In the genomic region with DNA sequence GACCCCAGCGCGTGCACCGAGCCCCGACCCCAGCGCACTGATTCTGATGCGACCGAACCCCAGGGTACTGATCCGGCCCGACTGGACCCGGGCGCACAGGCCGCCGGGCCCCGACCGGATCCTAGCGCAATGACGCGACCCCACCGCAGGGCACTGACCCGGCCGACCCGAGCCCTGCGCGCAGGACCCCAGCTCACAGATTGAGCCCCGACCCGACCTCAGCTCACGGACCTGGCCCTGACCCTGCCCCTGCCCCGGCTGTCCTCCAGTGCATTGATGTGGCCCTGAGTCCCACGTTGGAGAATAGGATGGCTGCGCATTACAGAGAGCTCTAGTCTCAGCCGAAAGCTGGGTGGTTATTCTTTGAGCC, we compare ENCODE assay signal across 8 cellular contexts. TPM values are rescaled to one million over a fixed set of nuclear protein-coding genes. Genes with fewer than 3 reads are reported as not detected.
DNase-seq lines count a peak whose midpoint lies in the region; ATAC-seq and TF ChIP-seq lines count a peak whose summit lies in the region.

No MANE protein-coding gene starts in this region.

- H3K27ac ChIP-seq in HCT116 (ENCODE audit: low read depth, low read length) (peak overlapping the region; percentile 94), skeletal muscle tissue (ENCODE audit: low read depth, low read length) (no peak overlapping the region)

- no peaks in the 10 kb centered on the region for H3K27me3 Mint-ChIP-seq in Calu3 (ENCODE audit: unreplicated experiment)

- peak overlapping the region; percentile 75 to 99 for H3K4me3 ChIP-seq in HCT116 (replicated peaks in 1 of 2; ENCODE audit: low read depth in 1 of 2, low read length in 2 of 2)
- peak overlapping the region; percentile 96 for H3K4me3 ChIP-seq in fibroblast of pulmonary artery (replicated peaks; ENCODE audit: low read depth, low read length)
- H3K4me3 ChIP-seq in skeletal muscle tissue (ENCODE audit: low read length in 3 of 3), result peak overlapping the region; percentile 67 to 92 (median 91)

- RAD21 ChIA-PET in HCT116 (lab: Charles Lee; ENCODE audit: low non-redundant PET in 1 of 2, low total read pairs in 2 of 2, uncharacterized antibody in 2 of 2, unreplicated experiment in 2 of 2), result no interaction called here

- peaks cover 26% of the 10 kb centered on the region for H3K36me3 Mint-ChIP-seq in Calu3 (ENCODE audit: insufficient read depth, unreplicated experiment)

- H3K4me2 ChIP-seq in HCT116 (ENCODE audit: low read length), result peak overlapping the region; percentile 95

- no peak for TF ChIP-seq RAD21 in HCT116 (IDR thresholded peaks at IDR 0.05; ENCODE audit: low read depth)

- H3K4me1 ChIP-seq in HCT116 (ENCODE audit: control insufficient read depth in 1 of 2, insufficient read depth in 2 of 2, low read length in 2 of 2) (peaks cover 16 to 18% of the 10 kb centered on the region in 2 experiments; a peak in 3 of 4 replicates), skeletal muscle tissue (ENCODE audit: control insufficient read depth in 3 of 3, insufficient read depth in 3 of 3, low read length in 3 of 3) (peaks cover 13 to 23% (median 20%) of the 10 kb centered on the region in 3 donors)

- peak; percentile 5; the same call in 1 of the 2 replicates for ATAC-seq in HCT116

- H2AFZ ChIP-seq in HCT116 (ENCODE audit: low read depth, low read length, poor library complexity, severe bottlenecking), result no peak overlapping the region

- no peaks in the 10 kb centered on the region for H3K9me3 Mint-ChIP-seq in Calu3 (ENCODE audit: low read depth, unreplicated experiment)

- TF ChIP-seq CTCF in Calu3 (IDR thresholded peaks at IDR 0.05; ENCODE audit: unreplicated experiment) (no peak), HCT116 (IDR thresholded peaks at IDR 0.05 in 2 of 3, conservative IDR thresholded peaks at IDR 0.05 in 1 of 3; ENCODE audit: borderline replicate concordance in 1 of 3, insufficient read depth in 1 of 3, low read depth in 2 of 3, low read length in 2 of 3) (no peak), fibroblast of pulmonary artery (IDR thresholded peaks at IDR 0.05; ENCODE audit: low read length, missing control alignments) (no peak)

- H3K4me3 Mint-ChIP-seq in Calu3 (ENCODE audit: low read depth, unreplicated experiment), result peak overlapping the region; percentile 71

- H3K9ac ChIP-seq in HCT116 (ENCODE audit: low read length) (peak overlapping the region; percentile 97), skeletal muscle tissue (ENCODE audit: low read depth in 1 of 3, low read length in 3 of 3) (peak overlapping the region in 1 of 3 donors; percentile 93)

- intact Hi-C loops in Calu3 (cut with micrococcal nuclease; ENCODE audit: unreplicated experiment), result no loop called here
- intact Hi-C loops in HCT116 (cut with micrococcal nuclease), result no loop called here

- no peaks in the 10 kb centered on the region for H3K9me2 ChIP-seq in HCT116 (ENCODE audit: insufficient read depth)

- H3K9me3 ChIP-seq in HCT116 (ENCODE audit: control insufficient read depth in 1 of 2, insufficient read depth in 1 of 2, low read depth in 1 of 2, low read length in 2 of 2), result no peaks in the 10 kb centered on the region
- H3K9me3 ChIP-seq in skeletal muscle tissue (ENCODE audit: control insufficient read depth in 3 of 3, low read length in 3 of 3), result no peaks in the 10 kb centered on the region

- H4K20me1 ChIP-seq in HCT116 (ENCODE audit: insufficient read depth), result no peaks in the 10 kb centered on the region

- no peak for TF ChIP-seq POLR2A in HCT116 (IDR thresholded peaks at IDR 0.05; ENCODE audit: borderline replicate concordance, extremely low read depth, insufficient read depth, insufficient read length)

- peaks cover 28 to 60% of the 10 kb centered on the region in 2 experiments for H3K36me3 ChIP-seq in HCT116 (ENCODE audit: control insufficient read depth in 1 of 2, insufficient read depth in 2 of 2, low read length in 2 of 2)
- peaks cover 24 to 32% (median 27%) of the 10 kb centered on the region in 3 donors for H3K36me3 ChIP-seq in skeletal muscle tissue (ENCODE audit: control insufficient read depth in 3 of 3, insufficient read depth in 3 of 3, low read length in 3 of 3)

- H3K4me1 Mint-ChIP-seq in Calu3 (ENCODE audit: low read depth, unreplicated experiment), result peaks cover 16% of the 10 kb centered on the region

- DNase-seq in Calu3 (no peak), HCT116 (ENCODE audit: low read depth, low spot score) (no peak), RPMI8226 (peak; percentile 29), fibroblast of pulmonary artery (ENCODE audit: low read depth) (no peak), NOMO-1 treated with DMSO at 0.1 percent for 48 hours (lab: John Stamatoyannopoulos, UW; ENCODE audit: unreplicated experiment) (no peak), DMS79 treated with DMSO at 0.1 percent for 48 hours (lab: John Stamatoyannopoulos, UW) (no peak)
- DNase-seq in stimulated activated CD4-positive, alpha-beta T cell treated with anti-CD3 and anti-CD28 coated beads, Interleukin-12 subunit alpha, Interleukin-12 subunit beta, amount 100 ng/mL, for 4 hours, result no peak

- CTCF ChIA-PET in Calu3 (lab: Charles Lee), result no interaction called here
- CTCF ChIA-PET in HCT116 (lab: Charles Lee), result interaction anchor here (1.5 to 1.7 kb wide), 2 partner anchors 30 to 247 kb away, joined by 3 read pairs; no protein-coding TSS in a partner anchor

- BruUV-seq in Calu3 (replicated peaks; lab: Mats Ljungman, UMichigan) (no TSS peak), HCT116 (replicated peaks; lab: Mats Ljungman, UMichigan) (no TSS peak)

- POLR2A ChIA-PET in HCT116 (lab: Charles Lee), result interaction anchor here (1.0 kb wide), 1 partner anchor 622 kb away, joined by 3 read pairs; the partner anchor contains the start of gene PDCD6

- no peaks in the 10 kb centered on the region for H3K27me3 ChIP-seq in HCT116 (ENCODE audit: insufficient read depth, low read length)
- no peaks in the 10 kb centered on the region for H3K27me3 ChIP-seq in skeletal muscle tissue (ENCODE audit: control insufficient read depth in 3 of 3, insufficient read depth in 3 of 3, low read length in 3 of 3)

- H3K27ac Mint-ChIP-seq in Calu3 (ENCODE audit: unreplicated experiment), result no peak overlapping the region

- peaks cover 84% of the 10 kb centered on the region for H3K79me2 ChIP-seq in HCT116 (ENCODE audit: insufficient read depth, low read length)

TF ChIP-seq in HCT116, 20 proteins besides CTCF, POLR2A, EP300 and RAD21:
- no peak for TF ChIP-seq SIN3A (IDR thresholded peaks at IDR 0.05; ENCODE audit: low read depth)
- TF ChIP-seq ZNF274 (IDR thresholded peaks at IDR 0.05; ENCODE audit: low read depth, low read length), result no peak
- TF ChIP-seq EGR1 (IDR thresholded peaks at IDR 0.05; ENCODE audit: low read depth), result no peak
- TF ChIP-seq ZFX (IDR thresholded peaks at IDR 0.05), result no peak
- TF ChIP-seq SP1 (IDR thresholded peaks at IDR 0.05; ENCODE audit: low read depth), result no peak
- no peak for TF ChIP-seq ELF1 (IDR thresholded peaks at IDR 0.05; ENCODE audit: borderline replicate concordance, low read depth)
- TF ChIP-seq EZH2 (IDR thresholded peaks at IDR 0.05), result no peak
- no peak for TF ChIP-seq CBX3 (IDR thresholded peaks at IDR 0.05; ENCODE audit: low read depth)
- TF ChIP-seq, protein P1, sequence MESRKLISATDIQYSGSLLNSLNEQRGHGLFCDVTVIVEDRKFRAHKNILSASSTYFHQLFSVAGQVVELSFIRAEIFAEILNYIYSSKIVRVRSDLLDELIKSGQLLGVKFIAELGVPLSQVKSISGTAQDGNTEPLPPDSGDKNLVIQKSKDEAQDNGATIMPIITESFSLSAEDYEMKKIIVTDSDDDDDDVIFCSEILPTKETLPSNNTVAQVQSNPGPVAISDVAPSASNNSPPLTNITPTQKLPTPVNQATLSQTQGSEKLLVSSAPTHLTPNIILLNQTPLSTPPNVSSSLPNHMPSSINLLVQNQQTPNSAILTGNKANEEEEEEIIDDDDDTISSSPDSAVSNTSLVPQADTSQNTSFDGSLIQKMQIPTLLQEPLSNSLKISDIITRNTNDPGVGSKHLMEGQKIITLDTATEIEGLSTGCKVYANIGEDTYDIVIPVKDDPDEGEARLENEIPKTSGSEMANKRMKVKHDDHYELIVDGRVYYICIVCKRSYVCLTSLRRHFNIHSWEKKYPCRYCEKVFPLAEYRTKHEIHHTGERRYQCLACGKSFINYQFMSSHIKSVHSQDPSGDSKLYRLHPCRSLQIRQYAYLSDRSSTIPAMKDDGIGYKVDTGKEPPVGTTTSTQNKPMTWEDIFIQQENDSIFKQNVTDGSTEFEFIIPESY (IDR thresholded peaks at IDR 0.05; ENCODE audit: extremely low read depth, insufficient replicate concordance, low read length), result no peak
- TF ChIP-seq EZH2phosphoT487 (IDR thresholded peaks at IDR 0.05; ENCODE audit: borderline replicate concordance), result no peak
- no peak for TF ChIP-seq FOSL1 (IDR thresholded peaks at IDR 0.05; ENCODE audit: low read depth)
- TF ChIP-seq, protein P2, sequence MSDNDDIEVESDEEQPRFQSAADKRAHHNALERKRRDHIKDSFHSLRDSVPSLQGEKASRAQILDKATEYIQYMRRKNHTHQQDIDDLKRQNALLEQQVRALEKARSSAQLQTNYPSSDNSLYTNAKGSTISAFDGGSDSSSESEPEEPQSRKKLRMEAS (IDR thresholded peaks at IDR 0.05), result no peak
- no peak for TF ChIP-seq CEBPB (IDR thresholded peaks at IDR 0.05; ENCODE audit: low read depth)
- no peak for TF ChIP-seq JUND (IDR thresholded peaks at IDR 0.05)
- TF ChIP-seq ATF3 (IDR thresholded peaks at IDR 0.05), result no peak
- TF ChIP-seq TCF7L2 (IDR thresholded peaks at IDR 0.05; ENCODE audit: borderline replicate concordance, extremely low read depth, insufficient read depth, insufficient read length), result no peak

RNA-seq across cellular contexts. Expression of gene TRIP13, which starts 0.4 kb away (rescaled TPM):
- total RNA-seq in Calu3 (2022), result 25.8 and 29.9 TPM in 2 replicates
- total RNA-seq in HCT116 (2021; ENCODE audit: unreplicated experiment), result 45.0 TPM
- 18.0 and 29.3 TPM in 2 replicates for polyA plus RNA-seq in HCT116 (2012)
- 5.7 TPM for total RNA-seq in skeletal muscle tissue

RNA-seq across cellular contexts. Expression of gene BRD9, which starts 0.5 kb away (rescaled TPM):
- total RNA-seq in Calu3 (2022) (62.8 and 64.1 TPM in 2 replicates), HCT116 (2021; ENCODE audit: unreplicated experiment) (54.6 TPM), skeletal muscle tissue (22.4 TPM)
- 33.0 and 35.4 TPM in 2 replicates for polyA plus RNA-seq in HCT116 (2012)

RNA-seq across cellular contexts. Expression of gene ZDHHC11, which starts 42.3 kb away (rescaled TPM):
- 53.7 and 60.8 TPM in 2 replicates for total RNA-seq in Calu3 (2022)
- total RNA-seq in HCT116 (2021; ENCODE audit: unreplicated experiment), result 17.0 TPM
- polyA plus RNA-seq in HCT116 (2012), result 7.7 and 8.7 TPM in 2 replicates
- total RNA-seq in skeletal muscle tissue, result 1.0 TPM
